Comparison of ENCODE assay signal across 1 cellular context in genomic region chr2:190978389-190979053, GRCh38.
TF ChIP-seq lines count a peak whose summit lies in the region.

No MANE protein-coding gene starts in this region.

TF ChIP-seq in SK-N-SH, 30 proteins besides CTCF, POLR2A, EP300 and RAD21 (continued from another document):
- TF ChIP-seq PBX3 (IDR thresholded peaks at IDR 0.05) = peak; percentile 90
- TF ChIP-seq SIN3A (IDR thresholded peaks at IDR 0.05; ENCODE audit: borderline replicate concordance, low read depth, low read length) = peak; percentile 49; the same call in 1 of the 2 replicates
- TF ChIP-seq MAX (IDR thresholded peaks at IDR 0.05; ENCODE audit: low read depth) = peak; percentile 69
- TF ChIP-seq GABPA (IDR thresholded peaks at IDR 0.05; ENCODE audit: low read depth) = 0 out of 2 replicates have a peak, but pooled peaks have one; percentile 13
- TF ChIP-seq TEAD4 (IDR thresholded peaks at IDR 0.05; ENCODE audit: borderline replicate concordance, insufficient read depth) = peak; percentile 93
- TF ChIP-seq REST (IDR thresholded peaks at IDR 0.05; ENCODE audit: low read depth, low read length) = 0 out of 2 replicates have a peak, but pooled peaks have one; percentile 26
- peak; percentile 48; the same call in 1 of the 2 replicates for TF ChIP-seq MEF2A (IDR thresholded peaks at IDR 0.05; ENCODE audit: borderline replicate concordance, low read depth)
- no peak for TF ChIP-seq RFX5 (IDR thresholded peaks at IDR 0.05; ENCODE audit: low read length)
- TF ChIP-seq POLR2AphosphoS5 (IDR thresholded peaks at IDR 0.05; ENCODE audit: low read depth, low read length) = peak; percentile 91; the same call in 1 of the 2 replicates
- TF ChIP-seq YY1 (IDR thresholded peaks at IDR 0.05; ENCODE audit: low read depth) = no peak
- TF ChIP-seq RCOR1 (IDR thresholded peaks at IDR 0.05; ENCODE audit: low read length) = no peak
- no peak for TF ChIP-seq GATA2 (CRISPR knock-in tag; IDR thresholded peaks at IDR 0.05)
- no peak for TF ChIP-seq IRF3 (IDR thresholded peaks at IDR 0.05; ENCODE audit: low read depth, low read length)
- TF ChIP-seq TCF12 (IDR thresholded peaks at IDR 0.05) = peak; percentile 97
- peak; percentile 40; the same call in 1 of the 2 replicates for TF ChIP-seq USF1 (IDR thresholded peaks at IDR 0.05; ENCODE audit: borderline replicate concordance, low read depth)
- TF ChIP-seq FOXJ3 (CRISPR knock-in tag; IDR thresholded peaks at IDR 0.05) = no peak
- peak; percentile 94 for TF ChIP-seq FOSL2 (IDR thresholded peaks at IDR 0.05; ENCODE audit: borderline replicate concordance, low read depth)
- TF ChIP-seq NFIC (IDR thresholded peaks at IDR 0.05; ENCODE audit: borderline replicate concordance) = peak; percentile 97
- TF ChIP-seq FOXM1 (IDR thresholded peaks at IDR 0.05; ENCODE audit: low read depth) = peak; percentile 80; the same call in 1 of the 2 replicates
- peak; percentile 34; the same call in 1 of the 2 replicates for TF ChIP-seq ELF1 (IDR thresholded peaks at IDR 0.05)
